32 cellular contexts compared by ENCODE assay signal in the genomic region with DNA sequence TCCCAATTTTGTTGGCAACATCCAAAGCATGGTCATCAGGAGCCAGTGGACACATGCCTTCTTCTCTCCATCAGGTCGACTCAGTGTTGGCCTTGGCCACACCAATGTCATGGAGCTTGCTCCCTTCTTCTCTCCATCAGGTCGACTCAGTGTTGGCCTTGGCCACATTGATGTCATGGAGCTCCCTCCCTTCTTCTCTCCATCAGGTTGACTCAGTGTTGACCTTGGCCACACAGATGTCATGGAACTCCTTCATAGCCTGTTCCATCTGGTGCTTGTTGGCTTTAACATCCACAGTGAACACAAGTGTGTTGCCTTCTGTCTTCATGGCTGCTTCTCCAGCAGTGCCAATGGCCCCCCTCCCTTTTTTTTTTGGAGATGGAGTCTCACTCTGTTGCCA.
"Had no signal": no experiment of that assay in that cellular context is flagged by ENCODE, and none has a peak within 500 bp of the region (broad histone marks: within the 10 kb centered on the region; RNA-seq: fewer than 3 reads in every experiment).

No MANE protein-coding gene starts in this region.

- DNase-seq: activated B cell treated with CpG ODN at 0.5 μM for 24 hours; activated CD4-positive, alpha-beta memory T cell treated with anti-CD3 and anti-CD28 coated beads for 36 hours; activated CD4-positive, alpha-beta T cell treated with anti-CD3 and anti-CD28 coated beads for 36 hours; activated CD4-positive, alpha-beta T cell treated with anti-CD3 and anti-CD28 coated beads, Interleukin-2, amount 10 ng/mL, durations not matched to agents 24 days and 14 days; activated CD4-positive, CD25-positive, alpha-beta regulatory T cell treated with anti-CD3 and anti-CD28 coated beads, Interleukin-2, amount 50 U/mL, for 72 hours; activated CD8-positive, alpha-beta memory T cell treated with anti-CD3 and anti-CD28 coated beads, Interleukin-2, amount 10 ng/mL, durations not matched to agents 7 days and 5 days; activated CD8-positive, alpha-beta memory T cell treated with anti-CD3 and anti-CD28 coated beads, Interleukin-2, amount 50 U/mL, for 4 hours; activated CD8-positive, alpha-beta T cell treated with anti-CD3 and anti-CD28 coated beads, Interleukin-2, amount 10 ng/mL, durations not matched to agents 7 days and 5 days; activated gamma-delta T cell; activated naive CD4-positive, alpha-beta T cell; activated naive CD4-positive, alpha-beta T cell treated with anti-CD3 and anti-CD28 coated beads, Interleukin-2, amount 10 ng/mL, durations not matched to agents 7 days and 5 days; activated naive CD8-positive, alpha-beta T cell treated with anti-CD3 and anti-CD28 coated beads, Interleukin-2, amount 10 ng/mL, durations not matched to agents 7 days and 5 days; activated T-cell treated with anti-CD3 and anti-CD28 coated beads, Interleukin-2, amount 50 U/mL, for 4 hours; central memory CD4-positive, alpha-beta T cell; cerebellar nuclear complex; dorsolateral prefrontal cortex; effector memory CD4-positive, alpha-beta T cell; endodermal cell; head of caudate nucleus; T-helper 1 cell; T-helper 17 cell; T1000; WERI-Rb-1 had no signal

- H3K27me3 Mint-ChIP-seq: dendritic cell treated with granulocyte-macrophage colony-stimulating factor and Interleukin-4, amounts not matched to agents 40 ng/mL and 50 ng/mL, for 4 days had no signal

- H3K9me3 Mint-ChIP-seq: activated B cell treated with CpG ODN at 0.5 μM for 24 hours; activated CD4-positive, alpha-beta memory T cell treated with anti-CD3 and anti-CD28 coated beads for 36 hours; activated CD4-positive, alpha-beta T cell treated with anti-CD3 and anti-CD28 coated beads, Interleukin-2, amount 10 ng/mL, durations not matched to agents 24 days and 14 days; activated naive CD4-positive, alpha-beta T cell treated with anti-CD3 and anti-CD28 coated beads, Interleukin-2, amount 10 ng/mL, durations not matched to agents 7 days and 5 days; activated naive CD8-positive, alpha-beta T cell treated with anti-CD3 and anti-CD28 coated beads, Interleukin-2, amount 10 ng/mL, durations not matched to agents 7 days and 5 days; activated T-cell treated with anti-CD3 and anti-CD28 coated beads, Interleukin-2, amount 50 U/mL, for 4 hours; brain; dendritic cell treated with granulocyte-macrophage colony-stimulating factor and Interleukin-4, amounts not matched to agents 40 ng/mL and 50 ng/mL, for 4 days; endodermal cell; T-helper 2 cell treated with Interferon-gamma antibody and Interleukin-4, amounts not matched to agents 5 μg/mL and 100 μg/mL, for 36 hours had no signal

- H3K27ac Mint-ChIP-seq: activated B cell treated with CpG ODN at 0.5 μM for 24 hours; activated CD4-positive, alpha-beta memory T cell treated with anti-CD3 and anti-CD28 coated beads for 36 hours; activated CD4-positive, alpha-beta T cell treated with anti-CD3 and anti-CD28 coated beads for 36 hours; activated CD4-positive, alpha-beta T cell treated with anti-CD3 and anti-CD28 coated beads, Interleukin-2, amount 10 ng/mL, durations not matched to agents 24 days and 14 days; activated CD8-positive, alpha-beta memory T cell treated with anti-CD3 and anti-CD28 coated beads, Interleukin-2, amount 10 ng/mL, durations not matched to agents 7 days and 5 days; activated CD8-positive, alpha-beta T cell treated with anti-CD3 and anti-CD28 coated beads, Interleukin-2, amount 10 ng/mL, durations not matched to agents 7 days and 5 days; activated naive CD4-positive, alpha-beta T cell treated with anti-CD3 and anti-CD28 coated beads, Interleukin-2, amount 10 ng/mL, durations not matched to agents 7 days and 5 days; activated naive CD4-positive, alpha-beta T cell treated with anti-CD3 and anti-CD28 coated beads, Interleukin-2, amount 50 U/mL, for 72 hours; activated naive CD8-positive, alpha-beta T cell treated with anti-CD3 and anti-CD28 coated beads, Interleukin-2, amount 10 ng/mL, durations not matched to agents 7 days and 5 days; brain; dendritic cell treated with granulocyte-macrophage colony-stimulating factor and Interleukin-4, amounts not matched to agents 40 ng/mL and 50 ng/mL, for 4 days; endodermal cell; T-helper 17 cell; T-helper 2 cell treated with Interferon-gamma antibody and Interleukin-4, amounts not matched to agents 5 μg/mL and 100 μg/mL, for 36 hours had no signal

- ATAC-seq: activated CD4-positive, alpha-beta T cell treated with anti-CD3 and anti-CD28 coated beads for 36 hours; activated CD8-positive, alpha-beta memory T cell treated with anti-CD3 and anti-CD28 coated beads, Interleukin-2, amount 10 ng/mL, durations not matched to agents 7 days and 5 days; activated CD8-positive, alpha-beta T cell treated with anti-CD3 and anti-CD28 coated beads, Interleukin-2, amount 10 ng/mL, durations not matched to agents 7 days and 5 days; activated T-cell treated with anti-CD3 and anti-CD28 coated beads, Interleukin-2, amount 50 U/mL, for 4 hours; esophagus mucosa; T-helper 17 cell had no signal

- H3K27me3 ChIP-seq: ascending aorta, breast epithelium, cardiac muscle cell had no signal

- H3K9me3 ChIP-seq: ascending aorta, breast epithelium had no signal

- H3K27ac ChIP-seq: ascending aorta, breast epithelium, cardiac muscle cell, coronary artery, dorsolateral prefrontal cortex, WERI-Rb-1 had no signal

- H3K36me3 Mint-ChIP-seq: activated CD4-positive, alpha-beta memory T cell treated with anti-CD3 and anti-CD28 coated beads for 36 hours; activated CD8-positive, alpha-beta memory T cell treated with anti-CD3 and anti-CD28 coated beads, Interleukin-2, amount 10 ng/mL, durations not matched to agents 7 days and 5 days; activated naive CD4-positive, alpha-beta T cell treated with anti-CD3 and anti-CD28 coated beads, Interleukin-2, amount 10 ng/mL, durations not matched to agents 7 days and 5 days; activated naive CD4-positive, alpha-beta T cell treated with anti-CD3 and anti-CD28 coated beads, Interleukin-2, amount 50 U/mL, for 72 hours; activated naive CD8-positive, alpha-beta T cell treated with anti-CD3 and anti-CD28 coated beads, Interleukin-2, amount 10 ng/mL, durations not matched to agents 7 days and 5 days; brain had no signal

- H3K4me1 Mint-ChIP-seq: activated B cell treated with CpG ODN at 0.5 μM for 24 hours; activated naive CD4-positive, alpha-beta T cell treated with anti-CD3 and anti-CD28 coated beads, Interleukin-2, amount 10 ng/mL, durations not matched to agents 7 days and 5 days; brain; T-helper 17 cell had no signal

- H3K36me3 ChIP-seq: ascending aorta, breast epithelium, cardiac muscle cell, WERI-Rb-1 had no signal

- H3K4me1 ChIP-seq: ascending aorta, breast epithelium had no signal

- H3K4me3 ChIP-seq: ascending aorta, breast epithelium, cardiac muscle cell, coronary artery, dorsolateral prefrontal cortex had no signal

- H3K4me3 Mint-ChIP-seq: activated B cell treated with CpG ODN at 0.5 μM for 24 hours; activated CD4-positive, alpha-beta memory T cell treated with anti-CD3 and anti-CD28 coated beads for 36 hours; activated CD4-positive, alpha-beta T cell treated with anti-CD3 and anti-CD28 coated beads for 36 hours; activated CD4-positive, alpha-beta T cell treated with anti-CD3 and anti-CD28 coated beads, Interleukin-2, amount 10 ng/mL, durations not matched to agents 24 days and 14 days; activated CD8-positive, alpha-beta memory T cell treated with anti-CD3 and anti-CD28 coated beads, Interleukin-2, amount 10 ng/mL, durations not matched to agents 7 days and 5 days; activated CD8-positive, alpha-beta T cell treated with anti-CD3 and anti-CD28 coated beads, Interleukin-2, amount 10 ng/mL, durations not matched to agents 7 days and 5 days; activated naive CD4-positive, alpha-beta T cell treated with anti-CD3 and anti-CD28 coated beads, Interleukin-2, amount 10 ng/mL, durations not matched to agents 7 days and 5 days; activated naive CD8-positive, alpha-beta T cell treated with anti-CD3 and anti-CD28 coated beads, Interleukin-2, amount 10 ng/mL, durations not matched to agents 7 days and 5 days; activated T-cell treated with anti-CD3 and anti-CD28 coated beads, Interleukin-2, amount 50 U/mL, for 4 hours; brain; dendritic cell treated with granulocyte-macrophage colony-stimulating factor and Interleukin-4, amounts not matched to agents 40 ng/mL and 50 ng/mL, for 4 days; endodermal cell; T-helper 17 cell; T-helper 2 cell treated with Interferon-gamma antibody and Interleukin-4, amounts not matched to agents 5 μg/mL and 100 μg/mL, for 36 hours had no signal
